8 cellular contexts compared by ENCODE assay signal in genomic region chr11:20363500-20364411, GRCh38. TPM values are rescaled to one million over a fixed set of nuclear protein-coding genes. Genes with fewer than 3 reads are reported as not detected.
A peak's percentile ranks its signal among the peaks of the same experiment; 100 is the strongest.
DNase-seq lines count a peak whose midpoint lies in the region; ATAC-seq, FAIRE-seq and TF ChIP-seq lines count a peak whose summit lies in the region.

HTATIP2 (plus strand) TSS chr11:20363714; CDS start chr11:20364238, 524 bp downstream.

- H3K9me3 ChIP-seq in OCI-LY7 (ENCODE audit: low read length), result no peaks in the 10 kb centered on the region
- peaks cover 4% of the 10 kb centered on the region for H3K9me3 ChIP-seq in neuron (ENCODE audit: low read length)

- no peaks in the 10 kb centered on the region for H4K20me1 ChIP-seq in OCI-LY7 (ENCODE audit: insufficient read depth, low read length)

- no peak for TF ChIP-seq CTCF in OCI-LY7 (conservative IDR thresholded peaks at IDR 0.05; ENCODE audit: low read length)
- TF ChIP-seq CTCF in subcutaneous adipose tissue (IDR thresholded peaks at IDR 0.05; ENCODE audit: low read depth), result no peak

- no peaks in the 10 kb centered on the region for H3K4me1 ChIP-seq in OCI-LY7 (ENCODE audit: insufficient read depth, low read length, poor library complexity, severe bottlenecking)
- H3K4me1 ChIP-seq in neuron (ENCODE audit: insufficient read depth, low read length), result peaks cover 10% of the 10 kb centered on the region

- no peak within 1 kb of the TSS for H3K4me3 ChIP-seq in OCI-LY7 (ENCODE audit: low read depth, low read length, poor library complexity, severe bottlenecking)
- peak within 1 kb of the TSS; percentile 45 for H3K4me3 ChIP-seq in neuron (ENCODE audit: low read length)

- BruUV-seq in OCI-LY7 (replicated peaks; lab: Mats Ljungman, UMichigan), result TSS peak; percentile 78

- intact Hi-C loops in OCI-LY7 (cut with micrococcal nuclease; ENCODE audit: unreplicated experiment), result no loop called here

- FAIRE-seq in frontal cortex (lab: Jason Lieb, UNC), result no peak

- no peak within 1 kb of the TSS for H2AFZ ChIP-seq in OCI-LY7 (ENCODE audit: low read length)
- H2AFZ ChIP-seq in neuron (ENCODE audit: low read depth, low read length), result peak within 1 kb of the TSS; percentile 63

- CTCF ChIA-PET in OCI-LY7 (lab: Charles Lee; ENCODE audit: unreplicated experiment), result no interaction called here

- no peak within 1 kb of the TSS for H3K27ac ChIP-seq in OCI-LY7 (ENCODE audit: low read depth, low read length, poor library complexity, severe bottlenecking)

- POLR2A ChIA-PET in OCI-LY7 (lab: Charles Lee), result interaction anchor here (0.7 to 1.2 kb wide), 5 partner anchors 8 to 310 kb away, joined by 3 to 4 read pairs (median 3); no protein-coding TSS in a partner anchor

- peak within 1 kb of the TSS; percentile 51; the same call in 1 of the 2 replicates for H3K4me2 ChIP-seq in OCI-LY7 (ENCODE audit: low read length)

- H3K9me2 ChIP-seq in OCI-LY7 (ENCODE audit: insufficient read depth, low read length), result no peaks in the 10 kb centered on the region

- no peaks in the 10 kb centered on the region for H3K79me2 ChIP-seq in OCI-LY7 (ENCODE audit: insufficient read depth, low read depth, low read length)

- peak; percentile 70 for DNase-seq in AG08396 (ENCODE audit: low spot score)
- no peak for DNase-seq in OCI-LY7 (ENCODE audit: low spot score)
- peak; percentile 66 for DNase-seq in activated gamma-delta T cell treated with Interleukin-2 at 50 U/mL for 16 hours
- DNase-seq in frontal cortex (ENCODE audit: low spot score in 2 of 2), result peak; percentile 76 to 78

- H3K36me3 ChIP-seq in OCI-LY7 (ENCODE audit: insufficient read depth, low read length), result no peaks in the 10 kb centered on the region
- no peaks in the 10 kb centered on the region for H3K36me3 ChIP-seq in neuron (ENCODE audit: insufficient read depth, low read length)

- ATAC-seq in GM19025 (IDR thresholded peaks at IDR 0.05; ENCODE audit: low read depth, unreplicated experiment) (peak; percentile 97), HG03196 (IDR thresholded peaks at IDR 0.05; ENCODE audit: unreplicated experiment) (peak; percentile 92)

- H3K27me3 ChIP-seq in neuron (ENCODE audit: insufficient read depth, low read length), result peaks cover 30% of the 10 kb centered on the region

RNA-seq across cellular contexts. Expression of gene HTATIP2, which starts in this region (rescaled TPM):
- total RNA-seq in OCI-LY7 (2014; rRNA removed; shearing (Covaris generic)), result not detected in 2 replicates
- total RNA-seq in OCI-LY7 (2022) (13.9 and 18.2 TPM in 2 replicates), frontal cortex (2.9 TPM), subcutaneous adipose tissue (10 to 100 TPM; 39.0 to 83.9 (median 55.7) TPM)
